8 cellular contexts compared by ENCODE assay signal in the genomic region with DNA sequence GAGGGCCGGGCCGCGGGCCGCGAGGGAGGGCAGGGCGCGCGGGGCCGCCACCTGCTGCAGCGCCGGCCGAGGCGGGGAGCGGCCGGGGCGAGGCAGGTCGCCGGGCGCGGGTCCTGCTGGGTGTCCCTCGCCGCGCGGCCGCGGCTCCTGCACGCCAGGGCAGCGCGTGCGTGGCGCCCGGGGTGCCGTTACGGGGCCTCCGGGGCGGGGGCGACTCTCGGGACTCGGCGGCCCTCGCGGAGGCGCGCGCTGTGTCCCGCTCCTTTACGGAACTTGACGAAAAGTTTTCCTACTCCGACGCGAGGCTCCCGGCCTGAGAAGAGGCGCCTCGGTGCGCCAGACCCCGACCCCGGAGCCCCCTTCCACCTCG. TPM values are rescaled to one million over a fixed set of nuclear protein-coding genes. Genes with fewer than 3 reads are reported as not detected.
DNase-seq lines count a peak whose midpoint lies in the region; ATAC-seq and TF ChIP-seq lines count a peak whose summit lies in the region.

No MANE protein-coding gene starts in this region.

- H3K36me3 Mint-ChIP-seq in activated CD8-positive, alpha-beta T cell treated with anti-CD3 and anti-CD28 coated beads, Interleukin-2, amount 10 ng/mL, durations not matched to agents 7 days and 5 days (ENCODE audit: low read depth) = peaks cover 2% of the 10 kb centered on the region

- peak overlapping the region; percentile 49 for H3K4me3 ChIP-seq in BJ (ENCODE audit: low read depth, low read length)
- H3K4me3 ChIP-seq in retinal pigment epithelial cell (ENCODE audit: low read length) = peak overlapping the region; percentile 74

- CTCF ChIA-PET in BJ (lab: Yijun Ruan, JAX) = interaction anchor here (0.6 to 1.7 kb wide), 10 partner anchors 22 to 242 kb away, joined by 3 to 8 read pairs (median 3); partner anchors contain the start of gene TADA2B
- CTCF ChIA-PET in activated CD8-positive, alpha-beta T cell treated with anti-CD3 and anti-CD28 coated beads, Interleukin-2, amount 10 ng/mL, durations not matched to agents 7 days and 5 days (lab: Charles Lee) = interaction anchor here (0.7 to 6.0 kb wide), 11 partner anchors 10 to 193 kb away, joined by 3 to 39 read pairs (median 4); partner anchors contain the start of gene TADA2B

- no peaks in the 10 kb centered on the region for H3K36me3 ChIP-seq in BJ (ENCODE audit: control insufficient read depth, insufficient read depth, low read length)

- ATAC-seq in GM19328 (IDR thresholded peaks at IDR 0.05; ENCODE audit: unreplicated experiment) = peak; percentile 28
- peak; percentile 41 for ATAC-seq in HG03354 (IDR thresholded peaks at IDR 0.05; ENCODE audit: poor library complexity, severe bottlenecking, unreplicated experiment)
- ATAC-seq in activated CD8-positive, alpha-beta T cell treated with anti-CD3 and anti-CD28 coated beads, Interleukin-2, amount 10 ng/mL, durations not matched to agents 7 days and 5 days = no peak

- peak overlapping the region; percentile 89 for H3K27ac Mint-ChIP-seq in activated CD8-positive, alpha-beta T cell treated with anti-CD3 and anti-CD28 coated beads, Interleukin-2, amount 10 ng/mL, durations not matched to agents 7 days and 5 days

- peak overlapping the region; percentile 87 for H3K4me3 Mint-ChIP-seq in activated CD8-positive, alpha-beta T cell treated with anti-CD3 and anti-CD28 coated beads, Interleukin-2, amount 10 ng/mL, durations not matched to agents 7 days and 5 days

- no peaks in the 10 kb centered on the region for H3K9me3 Mint-ChIP-seq in activated CD8-positive, alpha-beta T cell treated with anti-CD3 and anti-CD28 coated beads, Interleukin-2, amount 10 ng/mL, durations not matched to agents 7 days and 5 days (ENCODE audit: insufficient read depth)

- no peak for TF ChIP-seq CTCF in BJ (IDR thresholded peaks at IDR 0.05; ENCODE audit: insufficient read depth, low read depth, low read length)
- no peak for TF ChIP-seq CTCF in retinal pigment epithelial cell (conservative IDR thresholded peaks at IDR 0.05; ENCODE audit: low read depth, low read length)

- H3K4me1 Mint-ChIP-seq in activated CD8-positive, alpha-beta T cell treated with anti-CD3 and anti-CD28 coated beads, Interleukin-2, amount 10 ng/mL, durations not matched to agents 7 days and 5 days (ENCODE audit: low read depth) = peaks cover 49% of the 10 kb centered on the region

- H3K27me3 ChIP-seq in BJ (ENCODE audit: control insufficient read depth, insufficient read depth, low read length) = peaks cover 3% of the 10 kb centered on the region; the same call in 1 of the 2 replicates

- POLR2A ChIA-PET in BJ (lab: Charles Lee) = interaction anchor here (0.6 to 1.0 kb wide), 2 partner anchors 77 to 131 kb away, joined by 3 to 7 read pairs; no protein-coding TSS in a partner anchor
- POLR2A ChIA-PET in activated CD8-positive, alpha-beta T cell treated with anti-CD3 and anti-CD28 coated beads, Interleukin-2, amount 10 ng/mL, durations not matched to agents 7 days and 5 days (lab: Charles Lee) = interaction anchor here (0.6 to 2.8 kb wide), 17 partner anchors 10 to 1051 kb away, joined by 3 to 48 read pairs (median 5); partner anchors contain the start of genes BLOC1S4, GRPEL1 and MRFAP1L1

- DNase-seq in BJ (ENCODE audit: low read depth) = no peak
- DNase-seq in activated CD8-positive, alpha-beta T cell treated with anti-CD3 and anti-CD28 coated beads, Interleukin-2, amount 10 ng/mL, durations not matched to agents 7 days and 5 days = no peak
- peak; percentile 61 for DNase-seq in germinal center (ENCODE audit: low spot score)
- DNase-seq in retinal pigment epithelial cell (ENCODE audit: low read depth) = no peak
- DNase-seq in kidney glomerular epithelial cell (lab: John Stamatoyannopoulos, UW) = no peak
- DNase-seq in SW480 (ENCODE audit: low spot score) = no peak

- H3K27me3 Mint-ChIP-seq in activated CD8-positive, alpha-beta T cell treated with anti-CD3 and anti-CD28 coated beads, Interleukin-2, amount 10 ng/mL, durations not matched to agents 7 days and 5 days (ENCODE audit: low read depth) = no peaks in the 10 kb centered on the region

RNA-seq across cellular contexts. Expression of gene TBC1D14, which starts 0.3 kb away (rescaled TPM):
- 29.7 and 35.8 TPM in 2 replicates for polyA plus RNA-seq in BJ (2011; rRNA removed)
- polyA minus RNA-seq in BJ (2011; rRNA and poly(A)+ RNA removed) = 18.7 and 22.2 TPM in 2 replicates
- total RNA-seq in activated CD8-positive, alpha-beta T cell treated with anti-CD3 and anti-CD28 coated beads, Interleukin-2, amount 10 ng/mL, durations not matched to agents 7 days and 5 days = 10 to 100 TPM; 39.4 to 39.8 TPM
